In the genomic region with DNA sequence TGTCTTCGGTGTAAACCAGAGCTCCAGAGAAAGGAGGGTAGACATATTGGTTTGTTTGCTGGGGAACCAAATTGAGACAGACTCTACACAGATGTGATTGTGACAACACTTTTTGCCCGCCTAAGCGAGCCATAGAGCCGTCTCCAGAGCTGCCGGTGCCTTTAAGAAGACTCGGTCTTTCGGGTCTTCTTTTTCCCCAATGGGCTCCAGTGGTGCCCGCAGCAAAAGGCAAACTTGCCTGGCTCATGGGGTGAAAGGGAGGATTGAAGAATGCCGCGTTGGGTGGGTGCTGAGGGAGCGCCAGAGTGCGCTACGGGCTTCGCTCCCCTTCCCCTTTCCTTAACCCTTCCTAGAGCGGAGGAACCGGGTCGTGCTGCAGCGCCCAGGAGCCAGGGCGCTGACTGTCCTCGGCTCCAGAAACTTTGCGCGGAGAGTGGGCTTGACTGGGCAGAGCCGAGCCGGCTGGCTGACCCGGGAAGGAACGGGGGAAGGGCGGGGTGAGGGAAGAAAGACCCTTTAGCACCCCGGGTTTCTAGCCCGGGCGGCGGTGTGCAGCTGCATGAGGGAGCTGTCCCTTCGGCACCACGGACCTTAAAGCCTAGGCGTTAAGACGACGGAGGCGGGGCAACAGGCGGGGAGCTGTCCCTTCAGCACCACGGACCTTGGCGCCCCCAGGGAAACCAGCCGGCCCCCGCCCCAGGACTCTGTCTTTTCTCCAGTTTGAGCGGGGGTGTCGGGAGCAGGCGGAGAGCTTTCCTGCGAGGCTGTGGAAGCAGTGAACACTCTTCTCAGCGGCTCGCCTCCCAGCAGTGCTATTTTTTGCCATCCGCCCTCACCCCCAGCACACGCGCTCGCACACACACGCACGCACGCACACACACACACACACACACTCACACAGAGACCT, we compare ENCODE assay signal across 8 cellular contexts.
A peak's percentile ranks its signal among the peaks of the same experiment; 100 is the strongest.
DNase-seq lines count a peak whose midpoint lies in the region; ATAC-seq and TF ChIP-seq lines count a peak whose summit lies in the region.

A gene (plus strand): TSS at position 890 of the 907 bp plus-strand sequence. CDS start 420 bp downstream, outside the sequence.

- ATAC-seq in memory B cell (ENCODE audit: low read depth) (peak; percentile 68), GM18505 (IDR thresholded peaks at IDR 0.05; ENCODE audit: unreplicated experiment) (no peak), GM18873 (IDR thresholded peaks at IDR 0.05; ENCODE audit: low FRiP score, unreplicated experiment) (no peak)

- no peaks in the 10 kb centered on the region for H3K9me3 Mint-ChIP-seq in memory B cell

- no peaks in the 10 kb centered on the region for H3K9me3 ChIP-seq in WERI-Rb-1 (ENCODE audit: severe bottlenecking)

- no peak within 1 kb of the TSS for H3K4me3 Mint-ChIP-seq in memory B cell

- no peaks in the 10 kb centered on the region for H3K36me3 ChIP-seq in WERI-Rb-1

- H3K4me1 Mint-ChIP-seq in memory B cell, result peaks cover 7% of the 10 kb centered on the region

- H3K4me3 ChIP-seq in WERI-Rb-1 (ENCODE audit: low read depth, low read length), result peak within 1 kb of the TSS; percentile 63
- H3K4me3 ChIP-seq in choroid plexus epithelial cell (ENCODE audit: low read depth, low read length), result no peak within 1 kb of the TSS

- H3K27ac ChIP-seq in WERI-Rb-1 (no peak within 1 kb of the TSS), substantia nigra (ENCODE audit: low read depth, low read length, poor library complexity, severe bottlenecking) (no peak within 1 kb of the TSS)

- peak; percentile 1 for DNase-seq in DMS79 (lab: John Stamatoyannopoulos, UW)
- no peak for DNase-seq in DMS79 treated with DMSO at 0.1 percent for 48 hours (lab: John Stamatoyannopoulos, UW)
- peak; percentile 46 for DNase-seq in WERI-Rb-1
- DNase-seq in choroid plexus epithelial cell (ENCODE audit: low read depth), result peak; percentile 11
- peak; percentile 13 to 44 for DNase-seq in memory B cell (ENCODE audit: low spot score in 2 of 2)
- DNase-seq in substantia nigra (lab: John Stamatoyannopoulos, UW), result peak in 30 of 49 donors; percentile 0 to 61 (median 20)

- peaks cover 27% of the 10 kb centered on the region for H3K27me3 Mint-ChIP-seq in memory B cell

- TF ChIP-seq POLR2A in GM18505 (IDR thresholded peaks at IDR 0.05; ENCODE audit: borderline replicate concordance, extremely low read depth, insufficient read depth, insufficient read length), result no peak

- no peak for TF ChIP-seq CTCF in WERI-Rb-1 (IDR thresholded peaks at IDR 0.05; ENCODE audit: low read depth, low read length)
- no peak for TF ChIP-seq CTCF in choroid plexus epithelial cell (conservative IDR thresholded peaks at IDR 0.05; ENCODE audit: low read depth, low read length)

- H3K27me3 ChIP-seq in WERI-Rb-1 (ENCODE audit: insufficient read depth, low read depth, severe bottlenecking), result peaks cover 5% of the 10 kb centered on the region

- H3K36me3 Mint-ChIP-seq in memory B cell, result no peaks in the 10 kb centered on the region

- no peak within 1 kb of the TSS for H3K27ac Mint-ChIP-seq in memory B cell
